ENCODE assay signal across 1 cellular context in the genomic region with DNA sequence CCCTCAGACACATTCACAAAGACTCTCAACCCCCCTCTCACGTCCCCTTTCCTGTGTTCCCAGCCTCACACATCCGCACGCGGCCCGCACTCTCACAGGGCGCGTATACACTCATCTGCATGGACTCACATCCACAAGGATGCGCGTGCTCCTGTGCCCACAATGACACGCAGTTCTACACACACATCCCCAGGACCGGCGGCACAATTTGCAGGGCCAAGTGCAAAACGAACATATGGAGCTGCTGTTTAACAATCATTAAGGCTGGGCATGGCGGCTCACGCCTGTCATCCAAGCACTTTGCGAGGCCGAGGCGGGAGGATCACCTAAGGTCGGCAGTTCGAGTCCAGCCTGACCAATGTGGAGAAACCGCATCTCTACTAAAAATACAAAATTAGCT.
TF ChIP-seq lines count a peak whose summit lies in the region.

No MANE protein-coding gene starts in this region.

TF ChIP-seq in SK-N-SH, 30 proteins besides CTCF, POLR2A, EP300 and RAD21 (continued from another document):
- TF ChIP-seq EZH2phosphoT487 (IDR thresholded peaks at IDR 0.05; ENCODE audit: borderline replicate concordance, low read depth) (no peak), CHD2 (IDR thresholded peaks at IDR 0.05; ENCODE audit: low read length, partially characterized antibody) (no peak), NRF1 (IDR thresholded peaks at IDR 0.05; ENCODE audit: low read depth, low read length) (no peak), MXI1 (IDR thresholded peaks at IDR 0.05; ENCODE audit: low read depth, low read length) (no peak), GABPA (IDR thresholded peaks at IDR 0.05; ENCODE audit: low read depth) (no peak), MEF2A (IDR thresholded peaks at IDR 0.05; ENCODE audit: borderline replicate concordance, low read depth) (no peak), RXRA (IDR thresholded peaks at IDR 0.05; ENCODE audit: borderline replicate concordance, low read depth) (no peak), YY1 (IDR thresholded peaks at IDR 0.05; ENCODE audit: low read depth) (no peak)
- TF ChIP-seq, protein P1, sequence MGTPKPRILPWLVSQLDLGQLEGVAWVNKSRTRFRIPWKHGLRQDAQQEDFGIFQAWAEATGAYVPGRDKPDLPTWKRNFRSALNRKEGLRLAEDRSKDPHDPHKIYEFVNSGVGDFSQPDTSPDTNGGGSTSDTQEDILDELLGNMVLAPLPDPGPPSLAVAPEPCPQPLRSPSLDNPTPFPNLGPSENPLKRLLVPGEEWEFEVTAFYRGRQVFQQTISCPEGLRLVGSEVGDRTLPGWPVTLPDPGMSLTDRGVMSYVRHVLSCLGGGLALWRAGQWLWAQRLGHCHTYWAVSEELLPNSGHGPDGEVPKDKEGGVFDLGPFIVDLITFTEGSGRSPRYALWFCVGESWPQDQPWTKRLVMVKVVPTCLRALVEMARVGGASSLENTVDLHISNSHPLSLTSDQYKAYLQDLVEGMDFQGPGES (IDR thresholded peaks at IDR 0.05; ENCODE audit: low read depth, low read length): no peak
- TF ChIP-seq, protein P2, sequence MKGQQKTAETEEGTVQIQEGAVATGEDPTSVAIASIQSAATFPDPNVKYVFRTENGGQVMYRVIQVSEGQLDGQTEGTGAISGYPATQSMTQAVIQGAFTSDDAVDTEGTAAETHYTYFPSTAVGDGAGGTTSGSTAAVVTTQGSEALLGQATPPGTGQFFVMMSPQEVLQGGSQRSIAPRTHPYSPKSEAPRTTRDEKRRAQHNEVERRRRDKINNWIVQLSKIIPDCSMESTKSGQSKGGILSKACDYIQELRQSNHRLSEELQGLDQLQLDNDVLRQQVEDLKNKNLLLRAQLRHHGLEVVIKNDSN (IDR thresholded peaks at IDR 0.05; ENCODE audit: borderline replicate concordance, low read depth): no peak
